In the genomic region with DNA sequence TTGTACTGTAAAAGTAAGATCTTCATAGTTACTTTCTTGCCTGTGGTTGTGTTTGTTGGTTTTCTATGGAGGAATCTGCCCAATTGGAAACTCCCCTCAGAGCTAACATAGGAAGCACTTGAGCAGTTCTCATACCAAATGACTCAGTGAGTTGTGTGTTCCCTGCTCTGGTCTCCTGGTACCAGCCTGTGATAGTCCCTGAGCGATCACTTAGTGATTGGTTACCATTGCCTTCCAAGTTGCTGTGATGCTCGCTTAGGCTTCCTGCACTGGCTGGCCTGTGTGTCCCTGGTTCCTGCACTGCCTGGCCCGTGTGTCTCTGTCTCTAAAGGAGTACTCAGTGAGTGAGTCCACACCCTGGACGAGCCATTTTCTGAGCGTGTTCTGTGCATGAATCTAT, we compare ENCODE assay signal across 8 cellular contexts.
A peak's percentile ranks its signal among the peaks of the same experiment; 100 is the strongest.
DNase-seq lines count a peak whose midpoint lies in the region; ATAC-seq and TF ChIP-seq lines count a peak whose summit lies in the region.

No MANE protein-coding gene starts in this region.

- no peaks in the 10 kb centered on the region for H3K9me3 Mint-ChIP-seq in stimulated activated naive CD8-positive, alpha-beta T cell treated with anti-CD3 and anti-CD28 coated beads, Interleukin-15, Interleukin-2, amounts not matched to agents 100 ng/mL and 50 ng/mL, for 24 hours

- peaks cover 42% of the 10 kb centered on the region for H3K36me3 Mint-ChIP-seq in stimulated activated naive CD8-positive, alpha-beta T cell treated with anti-CD3 and anti-CD28 coated beads, Interleukin-15, Interleukin-2, amounts not matched to agents 100 ng/mL and 50 ng/mL, for 24 hours (ENCODE audit: low read depth)

- H3K4me1 Mint-ChIP-seq in stimulated activated naive CD8-positive, alpha-beta T cell treated with anti-CD3 and anti-CD28 coated beads, Interleukin-15, Interleukin-2, amounts not matched to agents 100 ng/mL and 50 ng/mL, for 24 hours (ENCODE audit: low read depth) = peaks cover 62% of the 10 kb centered on the region

- H3K27me3 Mint-ChIP-seq in stimulated activated naive CD8-positive, alpha-beta T cell treated with anti-CD3 and anti-CD28 coated beads, Interleukin-15, Interleukin-2, amounts not matched to agents 100 ng/mL and 50 ng/mL, for 24 hours = no peaks in the 10 kb centered on the region

- H3K4me3 ChIP-seq in fibroblast of mammary gland (ENCODE audit: control insufficient read depth, low read depth, low read length) = no peak overlapping the region

- TF ChIP-seq CTCF in RWPE1 (conservative IDR thresholded peaks at IDR 0.05; ENCODE audit: low read depth) = no peak
- no peak for TF ChIP-seq CTCF in fibroblast of mammary gland (conservative IDR thresholded peaks at IDR 0.05; ENCODE audit: control insufficient read depth, insufficient read depth, low read depth, low read length)

- POLR2A ChIA-PET in RWPE1 (lab: Yijun Ruan, JAX; ENCODE audit: low non-redundant PET) = interaction anchor here (0.6 kb wide), 1 partner anchor 83 kb away, joined by 3 read pairs; no protein-coding TSS in a partner anchor

- H3K4me3 Mint-ChIP-seq in stimulated activated naive CD8-positive, alpha-beta T cell treated with anti-CD3 and anti-CD28 coated beads, Interleukin-15, Interleukin-2, amounts not matched to agents 100 ng/mL and 50 ng/mL, for 24 hours = no peak overlapping the region

- no peak for ATAC-seq in HG02938 (IDR thresholded peaks at IDR 0.05; ENCODE audit: unreplicated experiment)

- CTCF ChIA-PET in RWPE1 (lab: Yijun Ruan, JAX) = interaction anchor here (0.6 to 1.7 kb wide), 11 partner anchors 20 to 488 kb away, joined by 3 to 10 read pairs (median 5); partner anchors contain the start of gene MAP4K4

- H3K27ac Mint-ChIP-seq in stimulated activated naive CD8-positive, alpha-beta T cell treated with anti-CD3 and anti-CD28 coated beads, Interleukin-15, Interleukin-2, amounts not matched to agents 100 ng/mL and 50 ng/mL, for 24 hours = peak overlapping the region; percentile 85

- peak overlapping the region; percentile 34; the same call in 1 of the 2 replicates for H3K27ac ChIP-seq in RWPE1

- DNase-seq in activated T-cell treated with anti-CD3 and anti-CD28 coated beads for 24 hours (ENCODE audit: low read depth) (peak; percentile 13), RWPE1 (ENCODE audit: low spot score) (no peak), fibroblast of mammary gland (ENCODE audit: low read depth) (peak; percentile 67), AML-193 (lab: John Stamatoyannopoulos, UW) (no peak), SHP77 treated with DMSO at 0.1 percent for 48 hours (lab: John Stamatoyannopoulos, UW) (no peak)
- DNase-seq in activated T-cell treated with anti-CD3 and anti-CD28 coated beads, Interleukin-2, amount 50 U/mL, for 1 hour = no peak

Comparison
In these comparisons a context has a peak if more than half of its experiments do, and no peak if none do; other contexts are left out.
1. DNase-seq: peak in activated T-cell treated with anti-CD3 and anti-CD28 coated beads for 24 hours (single experiment) and fibroblast of mammary gland (single experiment); none in activated T-cell treated with anti-CD3 and anti-CD28 coated beads, Interleukin-2, amount 50 U/mL, for 1 hour (single experiment), RWPE1 (single experiment), AML-193 (0 of 2) and SHP77 treated with DMSO at 0.1 percent for 48 hours (single experiment).